Comparison of ENCODE assay signal across 22 cellular contexts in the genomic region with DNA sequence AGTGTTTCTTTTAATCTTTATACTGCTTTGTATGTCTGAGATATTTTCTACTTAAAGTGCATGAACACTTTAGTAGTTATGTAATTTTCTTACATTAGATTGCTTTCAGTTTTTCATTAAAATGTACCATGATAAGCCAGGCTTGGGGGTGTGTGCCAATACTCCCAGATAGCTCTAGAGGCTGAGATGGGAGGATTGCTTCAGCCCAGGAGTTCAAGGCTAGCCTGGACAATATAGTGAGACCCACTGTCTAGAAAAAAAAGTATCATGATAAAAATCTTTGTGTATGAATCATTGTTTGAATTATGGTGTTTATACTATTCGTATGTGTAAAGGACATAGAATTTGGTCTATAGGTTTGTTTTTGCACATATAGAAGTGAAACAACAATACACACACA. TPM values are rescaled to one million over a fixed set of nuclear protein-coding genes. Genes with fewer than 3 reads are reported as not detected.
DNase-seq lines count a peak whose midpoint lies in the region; ATAC-seq and TF ChIP-seq lines count a peak whose summit lies in the region.
"Had no signal": no experiment of that assay in that cellular context is flagged by ENCODE, and none has a peak within 500 bp of the region (broad histone marks: within the 10 kb centered on the region; RNA-seq: fewer than 3 reads in every experiment).

No MANE protein-coding gene starts in this region.

- H4K20me1 ChIP-seq in fibroblast of lung (ENCODE audit: control insufficient read depth, extremely low read depth, insufficient read depth, low read length), result no peaks in the 10 kb centered on the region

- peaks cover 2% of the 10 kb centered on the region for H3K4me1 ChIP-seq in fibroblast of lung (ENCODE audit: control insufficient read depth, extremely low read depth, insufficient read depth, low read length)

- peaks cover 2% of the 10 kb centered on the region for H3K36me3 ChIP-seq in fibroblast of lung (ENCODE audit: control insufficient read depth, insufficient read depth, low read length)

- in situ Hi-C loops in GM13976 (cut with MboI; ENCODE audit: low sequenced_read_pairs, unreplicated experiment), result no loop called here

- H3K4me3 ChIP-seq in fibroblast of lung (replicated peaks in 1 of 4; ENCODE audit: control extremely low read depth in 1 of 4, insufficient read depth in 1 of 4, low read depth in 3 of 4, low read length in 4 of 4), result no peak overlapping the region
- H3K4me3 ChIP-seq: GM12878, spleen, transverse colon had no signal

- peak overlapping the region; percentile 9 for H3K4me2 ChIP-seq in fibroblast of lung (ENCODE audit: extremely low read depth, insufficient read depth, low read length)

- no peak for TF ChIP-seq CTCF in CD4-positive, alpha-beta T cell (IDR thresholded peaks at IDR 0.05)
- TF ChIP-seq CTCF in activated B cell treated with CpG ODN at 0.5 μM for 24 hours (IDR thresholded peaks at IDR 0.05), result no peak
- TF ChIP-seq CTCF in fibroblast of lung (conservative IDR thresholded peaks at IDR 0.05 in 1 of 2, IDR thresholded peaks at IDR 0.05 in 1 of 2; ENCODE audit: low read depth in 1 of 2, low read length in 2 of 2), result no peak
- TF ChIP-seq CTCF in GM13976 (IDR thresholded peaks at IDR 0.05; ENCODE audit: borderline replicate concordance, control extremely low read depth, extremely low read depth, insufficient read depth, missing control alignments), result no peak

- peaks cover 8% of the 10 kb centered on the region for H3K79me2 ChIP-seq in fibroblast of lung (ENCODE audit: control insufficient read depth, insufficient read depth, low read length)

- peaks cover 12% of the 10 kb centered on the region for H3K9me3 ChIP-seq in CD4-positive, alpha-beta T cell (ENCODE audit: control insufficient read depth, low read length)
- H3K9me3 ChIP-seq in fibroblast of lung (ENCODE audit: control insufficient read depth, insufficient read depth, low read depth, low read length), result no peaks in the 10 kb centered on the region

- no peaks in the 10 kb centered on the region for H3K27me3 ChIP-seq in CD4-positive, alpha-beta T cell (ENCODE audit: control insufficient read depth, insufficient read depth, low read length)
- H3K27me3 ChIP-seq in fibroblast of lung (ENCODE audit: control insufficient read depth, insufficient read depth, low read length), result no peaks in the 10 kb centered on the region
- H3K27me3 ChIP-seq: spleen, transverse colon had no signal

- POLR2A ChIA-PET in CD4-positive, alpha-beta T cell (lab: Charles Lee), result no interaction called here
- POLR2A ChIA-PET in activated B cell treated with CpG ODN at 0.5 μM for 24 hours (lab: Charles Lee), result no interaction called here

- CTCF ChIA-PET in CD4-positive, alpha-beta T cell (lab: Charles Lee), result no interaction called here
- CTCF ChIA-PET in activated B cell treated with CpG ODN at 0.5 μM for 24 hours (lab: Charles Lee), result no interaction called here

- H3K4me1 Mint-ChIP-seq in T-helper 1 cell treated with Interleukin-12 subunit alpha and Interleukin-12 subunit beta and Interleukin-4 antibody, amounts not matched to agents 30 μg/mL and 1 μg/mL, for 36 hours (ENCODE audit: low read depth), result peaks cover 22% of the 10 kb centered on the region
- H3K4me1 Mint-ChIP-seq in CD4-positive, alpha-beta T cell (ENCODE audit: low read depth), result peaks cover 43% of the 10 kb centered on the region
- H3K4me1 Mint-ChIP-seq in activated B cell treated with CpG ODN at 0.5 μM for 24 hours, result peaks cover 28% of the 10 kb centered on the region

- H3K9me3 Mint-ChIP-seq in T-helper 1 cell treated with Interleukin-12 subunit alpha and Interleukin-12 subunit beta and Interleukin-4 antibody, amounts not matched to agents 30 μg/mL and 1 μg/mL, for 36 hours, result no peaks in the 10 kb centered on the region
- H3K9me3 Mint-ChIP-seq in CD4-positive, alpha-beta T cell, result peaks cover 4% of the 10 kb centered on the region
- peaks cover 3% of the 10 kb centered on the region for H3K9me3 Mint-ChIP-seq in activated B cell treated with CpG ODN at 0.5 μM for 24 hours

- no peak overlapping the region for H3K27ac ChIP-seq in CD4-positive, alpha-beta T cell (ENCODE audit: low read depth, low read length)
- H3K27ac ChIP-seq in fibroblast of lung (ENCODE audit: insufficient read depth, low read length), result no peak overlapping the region
- H3K27ac ChIP-seq: 22Rv1, spleen, transverse colon had no signal

- DNase-seq in T-helper 1 cell (no peak), activated B cell treated with CpG ODN at 0.5 μM for 24 hours (no peak), fibroblast of lung (ENCODE audit: low read depth in 2 of 2) (no peak), GM13976 (ENCODE audit: low spot score) (no peak), NCI-H1930 (lab: John Stamatoyannopoulos, UW) (no peak)
- DNase-seq in CD4-positive, alpha-beta T cell, result no peak
- DNase-seq: activated CD4-positive, alpha-beta T cell treated with anti-CD3 and anti-CD28 coated beads for 48 hours; DMS79 treated with DMSO at 0.1 percent for 48 hours; NCI-H2171 treated with DMSO at 0.1 percent for 48 hours; NCI-H526 treated with DMSO at 0.1 percent for 48 hours; Right ventricle myocardium superior; spleen; stimulated activated CD4-positive, alpha-beta T cell treated with anti-CD3 and anti-CD28 coated beads, Interleukin-4, amount 100 ng/mL, for 4 hours; transverse colon had no signal

- intact Hi-C loops in CD4-positive, alpha-beta T cell (cut with DNase I, micrococcal nuclease), result loop anchor here in 1 of 2 experiments (5.0 to 10.0 kb wide), 3 partner anchors 178 to 495 kb away; a partner anchor contains a TSS
- intact Hi-C loops in activated B cell treated with CpG ODN at 0.5 μM for 24 hours (cut with micrococcal nuclease), result loop anchor here (5.0 to 10.0 kb wide), 2 partner anchors 147 to 765 kb away; a partner anchor contains a TSS

- peak overlapping the region; percentile 2 for H3K4me3 Mint-ChIP-seq in T-helper 1 cell treated with Interleukin-12 subunit alpha and Interleukin-12 subunit beta and Interleukin-4 antibody, amounts not matched to agents 30 μg/mL and 1 μg/mL, for 36 hours
- peak overlapping the region; percentile 50 for H3K4me3 Mint-ChIP-seq in CD4-positive, alpha-beta T cell
- peak overlapping the region; percentile 21 for H3K4me3 Mint-ChIP-seq in activated B cell treated with CpG ODN at 0.5 μM for 24 hours

- H3K36me3 Mint-ChIP-seq in T-helper 1 cell treated with Interleukin-12 subunit alpha and Interleukin-12 subunit beta and Interleukin-4 antibody, amounts not matched to agents 30 μg/mL and 1 μg/mL, for 36 hours (ENCODE audit: low read depth), result peaks cover 2% of the 10 kb centered on the region
- peaks cover 29% of the 10 kb centered on the region for H3K36me3 Mint-ChIP-seq in CD4-positive, alpha-beta T cell (ENCODE audit: low read depth)
- peaks cover 15% of the 10 kb centered on the region for H3K36me3 Mint-ChIP-seq in activated B cell treated with CpG ODN at 0.5 μM for 24 hours (ENCODE audit: low read depth)

- no peak overlapping the region for H3K27ac Mint-ChIP-seq in T-helper 1 cell treated with Interleukin-12 subunit alpha and Interleukin-12 subunit beta and Interleukin-4 antibody, amounts not matched to agents 30 μg/mL and 1 μg/mL, for 36 hours
- H3K27ac Mint-ChIP-seq in CD4-positive, alpha-beta T cell, result no peak overlapping the region
- H3K27ac Mint-ChIP-seq in activated B cell treated with CpG ODN at 0.5 μM for 24 hours, result no peak overlapping the region

- ATAC-seq in CD4-positive, alpha-beta T cell (ENCODE audit: poor library complexity), result no peak
- ATAC-seq in activated B cell treated with CpG ODN at 0.5 μM for 24 hours (ENCODE audit: low read depth) (no peak), GM21381 (IDR thresholded peaks at IDR 0.05; ENCODE audit: unreplicated experiment) (no peak)
- ATAC-seq: GM12878, HCT116 had no signal

- no peak overlapping the region for H3K9ac ChIP-seq in fibroblast of lung (ENCODE audit: insufficient read depth, low read length)

- H3K27me3 Mint-ChIP-seq in T-helper 1 cell treated with Interleukin-12 subunit alpha and Interleukin-12 subunit beta and Interleukin-4 antibody, amounts not matched to agents 30 μg/mL and 1 μg/mL, for 36 hours (ENCODE audit: low read depth), result no peaks in the 10 kb centered on the region
- no peaks in the 10 kb centered on the region for H3K27me3 Mint-ChIP-seq in CD4-positive, alpha-beta T cell
- no peaks in the 10 kb centered on the region for H3K27me3 Mint-ChIP-seq in activated B cell treated with CpG ODN at 0.5 μM for 24 hours

- no peak overlapping the region for H2AFZ ChIP-seq in fibroblast of lung (ENCODE audit: low read length)

RNA-seq across cellular contexts. Expression of a gene that starts 2.9 kb away (rescaled TPM):
- total RNA-seq in CD4-positive, alpha-beta T cell, result 10 to 100 TPM; 12.7 to 13.4 TPM
- 42.5 and 42.6 TPM in 2 replicates for total RNA-seq in activated B cell treated with CpG ODN at 0.5 μM for 24 hours
- 34.7 and 35.7 TPM in 2 replicates for total RNA-seq in fibroblast of lung
- 21.5 and 23.1 TPM in 2 replicates for polyA plus RNA-seq in fibroblast of lung
- polyA plus RNA-seq in fibroblast of lung (2012), result 20.6 and 22.2 TPM in 2 replicates
- polyA minus RNA-seq in fibroblast of lung (ENCODE audit: low replicate concordance), result 2.8 and 17.0 TPM in 2 replicates

RNA-seq across cellular contexts. Expression of a gene that starts 16.3 kb away (rescaled TPM):
- total RNA-seq in CD4-positive, alpha-beta T cell, result not detected
- not detected in 2 replicates for total RNA-seq in activated B cell treated with CpG ODN at 0.5 μM for 24 hours
- not detected in 2 replicates for total RNA-seq in fibroblast of lung
- not detected in 2 replicates for polyA plus RNA-seq in fibroblast of lung
- polyA plus RNA-seq in fibroblast of lung (2012), result not detected in 2 replicates
- not detected in 2 replicates for polyA minus RNA-seq in fibroblast of lung (ENCODE audit: low replicate concordance)
- total RNA-seq: glomerular endothelial cell, GM12878, osteoblast, renal cortical epithelial cell, Right ventricle myocardium superior, spleen, transverse colon had no signal
- polyA plus RNA-seq: GM12878, spleen had no signal
